ENCODE assay signal across 17 cellular contexts in the genomic region with DNA sequence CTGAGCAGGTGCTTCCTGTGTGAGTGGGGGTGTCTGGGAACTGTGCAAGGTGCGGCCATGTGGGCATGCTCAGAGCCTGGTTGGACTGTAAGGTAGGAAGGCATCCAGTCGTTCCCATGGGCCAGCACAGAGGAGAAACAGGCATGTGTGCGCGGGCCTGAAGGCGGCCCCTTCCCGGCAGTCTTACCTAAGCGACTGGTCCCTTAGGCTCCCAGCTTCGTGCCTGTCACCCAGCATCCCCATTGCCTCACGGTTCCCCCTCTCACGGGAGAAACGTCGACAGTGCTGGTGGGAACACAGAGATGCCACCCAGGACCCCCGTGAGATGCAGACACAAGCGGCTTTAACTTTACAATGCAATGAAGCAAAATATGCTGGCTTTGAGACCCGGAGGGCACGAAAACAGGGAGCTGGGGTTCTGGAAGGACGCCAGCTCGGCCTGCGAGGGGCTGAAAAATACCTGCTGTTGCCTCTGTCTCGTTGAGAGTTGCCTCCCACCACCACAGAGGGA.
DNase-seq lines count a peak whose midpoint lies in the region; ATAC-seq and TF ChIP-seq lines count a peak whose summit lies in the region.
"Had no signal": no experiment of that assay in that cellular context is flagged by ENCODE, and none has a peak within 500 bp of the region (broad histone marks: within the 10 kb centered on the region; RNA-seq: fewer than 3 reads in every experiment).

No MANE protein-coding gene starts in this region.

- no peaks in the 10 kb centered on the region for H3K36me3 ChIP-seq in neuron (ENCODE audit: insufficient read depth, low read length)
- no peaks in the 10 kb centered on the region for H3K36me3 ChIP-seq in upper lobe of right lung

- DNase-seq in activated CD8-positive, alpha-beta memory T cell treated with anti-CD3 and anti-CD28 coated beads, Interleukin-2, amount 10 ng/mL, durations not matched to agents 7 days and 5 days, result peak; percentile 23
- no peak for DNase-seq in activated CD8-positive, alpha-beta memory T cell treated with anti-CD3 and anti-CD28 coated beads, Interleukin-2, amount 50 U/mL, for 4 hours
- DNase-seq in left kidney (ENCODE audit: low read depth, low spot score), result peak; percentile 82
- peak; percentile 55 for DNase-seq in upper lobe of right lung
- no peak for DNase-seq in GM13976 (ENCODE audit: low spot score)
- DNase-seq in G401 (ENCODE audit: low spot score), result no peak
- DNase-seq: DMS153, NCI-H1417, NCI-H2081 treated with DMSO at 0.1 percent for 48 hours, NCI-H345, NCI-H69 had no signal

- H3K4me1 ChIP-seq in neuron (ENCODE audit: insufficient read depth, low read length) (peaks cover 42% of the 10 kb centered on the region), upper lobe of right lung (no peaks in the 10 kb centered on the region)

- H3K9me3 ChIP-seq in neuron (ENCODE audit: low read length) (peaks cover 2% of the 10 kb centered on the region), upper lobe of right lung (no peaks in the 10 kb centered on the region)

- H3K4me3 Mint-ChIP-seq in activated CD8-positive, alpha-beta memory T cell treated with anti-CD3 and anti-CD28 coated beads, Interleukin-2, amount 10 ng/mL, durations not matched to agents 7 days and 5 days, result no peak overlapping the region
- H3K4me3 Mint-ChIP-seq: IgD-negative memory B cell had no signal

- no peak overlapping the region for H3K27ac Mint-ChIP-seq in activated CD8-positive, alpha-beta memory T cell treated with anti-CD3 and anti-CD28 coated beads, Interleukin-2, amount 10 ng/mL, durations not matched to agents 7 days and 5 days
- H3K27ac Mint-ChIP-seq: IgD-negative memory B cell had no signal

- no peaks in the 10 kb centered on the region for H3K9me3 Mint-ChIP-seq in activated CD8-positive, alpha-beta memory T cell treated with anti-CD3 and anti-CD28 coated beads, Interleukin-2, amount 10 ng/mL, durations not matched to agents 7 days and 5 days (ENCODE audit: low read depth)
- H3K9me3 Mint-ChIP-seq: IgD-negative memory B cell had no signal

- H2AFZ ChIP-seq in neuron (ENCODE audit: low read depth, low read length), result peak overlapping the region; percentile 15

- H3K4me1 Mint-ChIP-seq in activated CD8-positive, alpha-beta memory T cell treated with anti-CD3 and anti-CD28 coated beads, Interleukin-2, amount 10 ng/mL, durations not matched to agents 7 days and 5 days, result peaks cover 18% of the 10 kb centered on the region
- H3K4me1 Mint-ChIP-seq: IgD-negative memory B cell had no signal

- peak overlapping the region; percentile 34 for H3K4me3 ChIP-seq in neuron (ENCODE audit: low read length)
- no peak overlapping the region for H3K4me3 ChIP-seq in upper lobe of right lung
- H3K4me3 ChIP-seq: GM12878 had no signal

- H3K27ac ChIP-seq in upper lobe of right lung, result no peak overlapping the region
- H3K27ac ChIP-seq: C4-2B had no signal

- H3K27me3 ChIP-seq in neuron (ENCODE audit: insufficient read depth, low read length) (no peaks in the 10 kb centered on the region), upper lobe of right lung (peaks cover 31% of the 10 kb centered on the region)

- intact Hi-C loops in upper lobe of right lung (cut with DNase I), result no loop called here

- TF ChIP-seq CTCF in upper lobe of right lung (IDR thresholded peaks at IDR 0.05) (no peak), GM13976 (IDR thresholded peaks at IDR 0.05; ENCODE audit: borderline replicate concordance, control extremely low read depth, extremely low read depth, insufficient read depth, missing control alignments) (no peak)

- in situ Hi-C loops in GM13976 (cut with MboI; ENCODE audit: low sequenced_read_pairs, unreplicated experiment), result no loop called here
- in situ Hi-C loops in G401 (cut with HindIII; ENCODE audit: low sequenced_read_pairs), result no loop called here

- ATAC-seq in activated CD8-positive, alpha-beta memory T cell treated with anti-CD3 and anti-CD28 coated beads, Interleukin-2, amount 10 ng/mL, durations not matched to agents 7 days and 5 days, result no peak
- no peak for ATAC-seq in upper lobe of right lung
- ATAC-seq in HG03342 (IDR thresholded peaks at IDR 0.05; ENCODE audit: unreplicated experiment), result no peak
- ATAC-seq: GM12878, HCT116 had no signal

- H3K27me3 Mint-ChIP-seq in activated CD8-positive, alpha-beta memory T cell treated with anti-CD3 and anti-CD28 coated beads, Interleukin-2, amount 10 ng/mL, durations not matched to agents 7 days and 5 days, result peaks cover 22% of the 10 kb centered on the region

- CTCF ChIA-PET in activated CD8-positive, alpha-beta memory T cell treated with anti-CD3 and anti-CD28 coated beads, Interleukin-2, amount 10 ng/mL, durations not matched to agents 7 days and 5 days (lab: Charles Lee), result no interaction called here

- no peaks in the 10 kb centered on the region for H3K36me3 Mint-ChIP-seq in activated CD8-positive, alpha-beta memory T cell treated with anti-CD3 and anti-CD28 coated beads, Interleukin-2, amount 10 ng/mL, durations not matched to agents 7 days and 5 days
- H3K36me3 Mint-ChIP-seq: IgD-negative memory B cell had no signal

Comparison
In these comparisons a context has a peak if more than half of its experiments do, and no peak if none do; other contexts are left out.
1. DNase-seq: peak in activated CD8-positive, alpha-beta memory T cell treated with anti-CD3 and anti-CD28 coated beads, Interleukin-2, amount 10 ng/mL, durations not matched to agents 7 days and 5 days (single experiment), left kidney (single experiment) and upper lobe of right lung (single experiment); none in activated CD8-positive, alpha-beta memory T cell treated with anti-CD3 and anti-CD28 coated beads, Interleukin-2, amount 50 U/mL, for 4 hours (single experiment), GM13976 (single experiment) and G401 (single experiment).